Comparison of ENCODE assay signal across 8 cellular contexts in the genomic region with DNA sequence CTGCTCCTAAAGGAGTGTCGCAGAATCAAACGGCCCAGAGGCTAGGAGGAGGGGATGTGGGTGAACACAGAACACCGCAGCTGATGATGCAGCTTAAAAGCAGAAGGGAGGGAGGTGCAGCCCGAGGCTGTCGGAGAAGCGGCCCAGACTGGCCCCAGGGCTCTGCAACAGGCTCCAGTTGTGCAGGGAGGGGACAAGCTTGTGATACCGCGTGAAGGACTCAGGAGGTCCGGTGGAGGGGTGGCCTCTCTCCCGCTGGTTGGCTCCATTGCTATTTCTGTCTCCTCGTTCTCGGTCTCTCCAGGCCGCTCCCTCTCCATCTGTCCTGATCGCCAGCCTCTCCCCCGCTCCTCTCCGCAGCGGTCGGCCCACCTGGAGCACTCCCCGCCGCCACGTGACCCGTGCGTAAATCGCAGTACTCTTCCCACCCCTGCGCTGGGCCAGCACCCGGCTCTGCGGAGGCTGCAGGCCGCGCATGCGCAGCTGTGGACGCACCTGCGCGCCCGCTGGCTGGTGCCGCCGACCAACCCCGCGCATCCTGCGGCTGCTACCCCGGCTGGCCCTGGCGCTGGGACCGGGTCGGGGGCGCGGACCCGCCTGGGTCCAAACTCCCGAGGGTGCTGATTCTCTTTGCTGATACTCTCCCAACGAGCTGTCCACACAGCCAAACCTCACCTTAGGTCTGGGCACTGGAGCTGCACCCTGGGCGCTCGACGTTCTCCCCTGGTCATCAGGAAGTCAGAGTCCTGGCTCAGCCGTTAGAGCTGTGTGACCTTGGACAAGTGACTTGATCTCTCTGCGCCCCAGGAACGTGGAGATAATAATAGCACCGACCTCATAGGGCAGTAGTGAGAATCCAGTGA. TPM values are rescaled to one million over a fixed set of nuclear protein-coding genes. Genes with fewer than 3 reads are reported as not detected.
DNase-seq lines count a peak whose midpoint lies in the region; ATAC-seq and TF ChIP-seq lines count a peak whose summit lies in the region.

No MANE protein-coding gene starts in this region.

- DNase-seq in AG04450 (ENCODE audit: low read depth, low spot score), result no peak
- DNase-seq in HFF-Myc (ENCODE audit: extremely low read depth, low read depth), result no peak
- DNase-seq in NCI-H69 (lab: John Stamatoyannopoulos, UW), result peak; percentile 99
- peak; percentile 78 for DNase-seq in activated CD8-positive, alpha-beta T cell treated with anti-CD3 and anti-CD28 coated beads, Interleukin-2, amount 10 ng/mL, durations not matched to agents 7 days and 5 days
- DNase-seq in ecto neural progenitor cell (ENCODE audit: low spot score), result peak; percentile 86
- DNase-seq in medulla oblongata (ENCODE audit: extremely low spot score), result peak; percentile 80
- DNase-seq in stimulated activated CD4-positive, alpha-beta T cell treated with anti-CD3 and anti-CD28 coated beads, TNF-alpha, amount 100 ng/mL, for 1 hour (ENCODE audit: low read depth in 3 of 3, low spot score in 1 of 3), result peak; percentile 50 to 62 (median 57)

- peak; percentile 62 for ATAC-seq in activated CD8-positive, alpha-beta T cell treated with anti-CD3 and anti-CD28 coated beads, Interleukin-2, amount 10 ng/mL, durations not matched to agents 7 days and 5 days
- ATAC-seq in HG03108 (IDR thresholded peaks at IDR 0.05; ENCODE audit: unreplicated experiment), result no peak

- H3K4me3 Mint-ChIP-seq in activated CD8-positive, alpha-beta T cell treated with anti-CD3 and anti-CD28 coated beads, Interleukin-2, amount 10 ng/mL, durations not matched to agents 7 days and 5 days, result peak overlapping the region; percentile 80

- peaks cover 5% of the 10 kb centered on the region for H3K27me3 ChIP-seq in AG04450 (ENCODE audit: control insufficient read depth, insufficient read depth, low read length)

- H3K9me3 Mint-ChIP-seq in activated CD8-positive, alpha-beta T cell treated with anti-CD3 and anti-CD28 coated beads, Interleukin-2, amount 10 ng/mL, durations not matched to agents 7 days and 5 days (ENCODE audit: insufficient read depth), result no peaks in the 10 kb centered on the region

- H3K4me1 Mint-ChIP-seq in activated CD8-positive, alpha-beta T cell treated with anti-CD3 and anti-CD28 coated beads, Interleukin-2, amount 10 ng/mL, durations not matched to agents 7 days and 5 days (ENCODE audit: low read depth), result peaks cover 28% of the 10 kb centered on the region

- peak overlapping the region; percentile 83 for H3K27ac ChIP-seq in AG04450 (ENCODE audit: low read depth, low read length)

- CTCF ChIA-PET in AG04450 (lab: Charles Lee), result interaction anchor here (1.1 to 3.2 kb wide), 5 partner anchors 18 to 127 kb away, joined by 3 to 9 read pairs (median 7); partner anchors contain the start of gene TOR2A
- CTCF ChIA-PET in activated CD8-positive, alpha-beta T cell treated with anti-CD3 and anti-CD28 coated beads, Interleukin-2, amount 10 ng/mL, durations not matched to agents 7 days and 5 days (lab: Charles Lee), result interaction anchor here (0.7 to 5.2 kb wide), 10 partner anchors 11 to 313 kb away, joined by 3 to 24 read pairs (median 6); partner anchors contain the start of gene TOR2A

- POLR2A ChIA-PET in AG04450 (lab: Yijun Ruan, JAX), result interaction anchor here (0.6 to 1.8 kb wide), 9 partner anchors 25 to 505 kb away, joined by 3 to 10 read pairs (median 4); partner anchors contain the start of genes LRSAM1 and RPL12
- POLR2A ChIA-PET in activated CD8-positive, alpha-beta T cell treated with anti-CD3 and anti-CD28 coated beads, Interleukin-2, amount 10 ng/mL, durations not matched to agents 7 days and 5 days (lab: Charles Lee), result interaction anchor here (0.6 to 1.8 kb wide), 7 partner anchors 8 to 158 kb away, joined by 3 to 5 read pairs (median 3); partner anchors contain the start of genes LRSAM1, RPL12 and TOR2A

- H3K9me3 ChIP-seq in AG04450 (ENCODE audit: control insufficient read depth, insufficient read depth, low read length), result no peaks in the 10 kb centered on the region; the same call in 1 of the 2 replicates

- TF ChIP-seq CTCF in AG04450 (IDR thresholded peaks at IDR 0.05; ENCODE audit: low read depth, low read length) (no peak), HFF-Myc (IDR thresholded peaks at IDR 0.05; ENCODE audit: low read depth, low read length, missing control alignments) (no peak)

- H3K27me3 Mint-ChIP-seq in activated CD8-positive, alpha-beta T cell treated with anti-CD3 and anti-CD28 coated beads, Interleukin-2, amount 10 ng/mL, durations not matched to agents 7 days and 5 days (ENCODE audit: low read depth), result peaks cover 25% of the 10 kb centered on the region

- H3K4me3 ChIP-seq in AG04450 (ENCODE audit: low read depth, low read length) (peak overlapping the region; percentile 8), HFF-Myc (replicated peaks; ENCODE audit: low read depth, low read length) (peak overlapping the region; percentile 40)

- H3K27ac Mint-ChIP-seq in activated CD8-positive, alpha-beta T cell treated with anti-CD3 and anti-CD28 coated beads, Interleukin-2, amount 10 ng/mL, durations not matched to agents 7 days and 5 days, result peak overlapping the region; percentile 77

- no peaks in the 10 kb centered on the region for H3K36me3 Mint-ChIP-seq in activated CD8-positive, alpha-beta T cell treated with anti-CD3 and anti-CD28 coated beads, Interleukin-2, amount 10 ng/mL, durations not matched to agents 7 days and 5 days (ENCODE audit: low read depth)

RNA-seq across cellular contexts. Expression of gene STXBP1, which starts 3.7 kb away (rescaled TPM):
- 19.8 and 25.0 TPM in 2 replicates for polyA plus RNA-seq in AG04450 (2011; rRNA removed)
- 28.0 and 31.6 TPM in 2 replicates for polyA minus RNA-seq in AG04450 (2011; rRNA and poly(A)+ RNA removed)
- total RNA-seq in activated CD8-positive, alpha-beta T cell treated with anti-CD3 and anti-CD28 coated beads, Interleukin-2, amount 10 ng/mL, durations not matched to agents 7 days and 5 days, result 10 to 100 TPM; 24.2 to 25.3 TPM

Comparison
In these comparisons a context has a peak if more than half of its experiments do, and no peak if none do; other contexts are left out.
1. DNase-seq: peak in NCI-H69 (single experiment), activated CD8-positive, alpha-beta T cell treated with anti-CD3 and anti-CD28 coated beads, Interleukin-2, amount 10 ng/mL, durations not matched to agents 7 days and 5 days (single experiment), ecto neural progenitor cell (single experiment), medulla oblongata (single experiment) and stimulated activated CD4-positive, alpha-beta T cell treated with anti-CD3 and anti-CD28 coated beads, TNF-alpha, amount 100 ng/mL, for 1 hour (3 of 3); none in AG04450 (single experiment) and HFF-Myc (single experiment).